2 cellular contexts compared by ENCODE assay signal in genomic region chr1:86703696-86704455, GRCh38.
A peak's percentile ranks its signal among the peaks of the same experiment; 100 is the strongest.
TF ChIP-seq lines count a peak whose summit lies in the region.

No MANE protein-coding gene starts in this region.

TF ChIP-seq in SK-N-SH treated with all-trans-retinoic acid at 6 μM for 48 hours, 23 proteins besides CTCF, POLR2A, EP300 and RAD21 (continued from another document):
- TF ChIP-seq TSHZ2 (CRISPR knock-in tag; IDR thresholded peaks at IDR 0.05) (no peak), SNAI2 (CRISPR knock-in tag; IDR thresholded peaks at IDR 0.05) (no peak), TOX (CRISPR knock-in tag; IDR thresholded peaks at IDR 0.05; ENCODE audit: borderline replicate concordance) (no peak), ZC3H10 (CRISPR knock-in tag; IDR thresholded peaks at IDR 0.05) (no peak), ZNF565 (CRISPR knock-in tag; conservative IDR thresholded peaks at IDR 0.05; ENCODE audit: low read depth) (no peak), BACH2 (CRISPR knock-in tag; IDR thresholded peaks at IDR 0.05; ENCODE audit: borderline replicate concordance) (no peak), ZFP3 (CRISPR knock-in tag; IDR thresholded peaks at IDR 0.05) (no peak), ARNTL (CRISPR knock-in tag; IDR thresholded peaks at IDR 0.05; ENCODE audit: borderline replicate concordance, low read depth) (no peak), CREB5 (CRISPR knock-in tag; IDR thresholded peaks at IDR 0.05; ENCODE audit: low read depth) (no peak), ZNF8 (CRISPR knock-in tag; IDR thresholded peaks at IDR 0.05) (no peak), PPARA (CRISPR knock-in tag; IDR thresholded peaks at IDR 0.05; ENCODE audit: borderline replicate concordance) (no peak), ZFP30 (CRISPR knock-in tag; IDR thresholded peaks at IDR 0.05) (no peak), POU6F1 (CRISPR knock-in tag; IDR thresholded peaks at IDR 0.05; ENCODE audit: borderline replicate concordance, low read depth) (no peak), TCF4 (CRISPR knock-in tag; IDR thresholded peaks at IDR 0.05; ENCODE audit: borderline replicate concordance) (no peak), CSRNP3 (CRISPR knock-in tag; IDR thresholded peaks at IDR 0.05) (no peak), GLIS3 (CRISPR knock-in tag; IDR thresholded peaks at IDR 0.05) (no peak), OSR1 (CRISPR knock-in tag; IDR thresholded peaks at IDR 0.05) (no peak), ZNF70 (CRISPR knock-in tag; IDR thresholded peaks at IDR 0.05) (no peak)

TF ChIP-seq in HepG2, 621 proteins besides CTCF, POLR2A, EP300 and RAD21 (continues in another document):
- TF ChIP-seq ZNF646 (CRISPR knock-in tag; IDR thresholded peaks at IDR 0.05), result peak; percentile 55; the same call in 1 of the 2 replicates
- TF ChIP-seq ZNF292 (CRISPR knock-in tag; IDR thresholded peaks at IDR 0.05; ENCODE audit: borderline replicate concordance, low read depth), result peak; percentile 61
- 0 out of 2 replicates have a peak, but pooled peaks have one; percentile 16 for TF ChIP-seq YEATS2 (CRISPR knock-in tag; IDR thresholded peaks at IDR 0.05; ENCODE audit: borderline replicate concordance)
- TF ChIP-seq THAP11 (CRISPR knock-in tag; IDR thresholded peaks at IDR 0.05), result no peak
- TF ChIP-seq SIN3A (IDR thresholded peaks at IDR 0.05; ENCODE audit: borderline replicate concordance, low read depth, low read length), result no peak
- no peak for TF ChIP-seq MTF2 (CRISPR knock-in tag; IDR thresholded peaks at IDR 0.05; ENCODE audit: borderline replicate concordance)
- TF ChIP-seq KAT2B (IDR thresholded peaks at IDR 0.05; ENCODE audit: borderline replicate concordance, low read depth, low read length), result no peak
- TF ChIP-seq, protein P1, sequence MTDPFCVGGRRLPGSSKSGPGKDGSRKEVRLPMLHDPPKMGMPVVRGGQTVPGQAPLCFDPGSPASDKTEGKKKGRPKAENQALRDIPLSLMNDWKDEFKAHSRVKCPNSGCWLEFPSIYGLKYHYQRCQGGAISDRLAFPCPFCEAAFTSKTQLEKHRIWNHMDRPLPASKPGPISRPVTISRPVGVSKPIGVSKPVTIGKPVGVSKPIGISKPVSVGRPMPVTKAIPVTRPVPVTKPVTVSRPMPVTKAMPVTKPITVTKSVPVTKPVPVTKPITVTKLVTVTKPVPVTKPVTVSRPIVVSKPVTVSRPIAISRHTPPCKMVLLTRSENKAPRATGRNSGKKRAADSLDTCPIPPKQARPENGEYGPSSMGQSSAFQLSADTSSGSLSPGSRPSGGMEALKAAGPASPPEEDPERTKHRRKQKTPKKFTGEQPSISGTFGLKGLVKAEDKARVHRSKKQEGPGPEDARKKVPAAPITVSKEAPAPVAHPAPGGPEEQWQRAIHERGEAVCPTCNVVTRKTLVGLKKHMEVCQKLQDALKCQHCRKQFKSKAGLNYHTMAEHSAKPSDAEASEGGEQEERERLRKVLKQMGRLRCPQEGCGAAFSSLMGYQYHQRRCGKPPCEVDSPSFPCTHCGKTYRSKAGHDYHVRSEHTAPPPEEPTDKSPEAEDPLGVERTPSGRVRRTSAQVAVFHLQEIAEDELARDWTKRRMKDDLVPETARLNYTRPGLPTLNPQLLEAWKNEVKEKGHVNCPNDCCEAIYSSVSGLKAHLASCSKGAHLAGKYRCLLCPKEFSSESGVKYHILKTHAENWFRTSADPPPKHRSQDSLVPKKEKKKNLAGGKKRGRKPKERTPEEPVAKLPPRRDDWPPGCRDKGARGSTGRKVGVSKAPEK (CRISPR knock-in tag; IDR thresholded peaks at IDR 0.05; ENCODE audit: borderline replicate concordance), result peak; percentile 40; the same call in 1 of the 2 replicates
- TF ChIP-seq PPARG (CRISPR knock-in tag; conservative IDR thresholded peaks at IDR 0.05), result no peak
- 0 out of 2 replicates have a peak, but pooled peaks have one; percentile 0 for TF ChIP-seq ZNF607 (CRISPR knock-in tag; IDR thresholded peaks at IDR 0.05; ENCODE audit: borderline replicate concordance)
- TF ChIP-seq, protein P2, sequence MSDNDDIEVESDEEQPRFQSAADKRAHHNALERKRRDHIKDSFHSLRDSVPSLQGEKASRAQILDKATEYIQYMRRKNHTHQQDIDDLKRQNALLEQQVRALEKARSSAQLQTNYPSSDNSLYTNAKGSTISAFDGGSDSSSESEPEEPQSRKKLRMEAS (IDR thresholded peaks at IDR 0.05), result no peak
- 0 out of 2 replicates have a peak, but pooled peaks have one; percentile 55 for TF ChIP-seq ZNF3 (CRISPR knock-in tag; IDR thresholded peaks at IDR 0.05)
- TF ChIP-seq, protein P3, sequence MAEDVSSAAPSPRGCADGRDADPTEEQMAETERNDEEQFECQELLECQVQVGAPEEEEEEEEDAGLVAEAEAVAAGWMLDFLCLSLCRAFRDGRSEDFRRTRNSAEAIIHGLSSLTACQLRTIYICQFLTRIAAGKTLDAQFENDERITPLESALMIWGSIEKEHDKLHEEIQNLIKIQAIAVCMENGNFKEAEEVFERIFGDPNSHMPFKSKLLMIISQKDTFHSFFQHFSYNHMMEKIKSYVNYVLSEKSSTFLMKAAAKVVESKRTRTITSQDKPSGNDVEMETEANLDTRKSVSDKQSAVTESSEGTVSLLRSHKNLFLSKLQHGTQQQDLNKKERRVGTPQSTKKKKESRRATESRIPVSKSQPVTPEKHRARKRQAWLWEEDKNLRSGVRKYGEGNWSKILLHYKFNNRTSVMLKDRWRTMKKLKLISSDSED (CRISPR knock-in tag; IDR thresholded peaks at IDR 0.05), result no peak
- TF ChIP-seq, protein P4, sequence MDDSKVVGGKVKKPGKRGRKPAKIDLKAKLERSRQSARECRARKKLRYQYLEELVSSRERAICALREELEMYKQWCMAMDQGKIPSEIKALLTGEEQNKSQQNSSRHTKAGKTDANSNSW (CRISPR knock-in tag; IDR thresholded peaks at IDR 0.05; ENCODE audit: borderline replicate concordance), result 0 out of 2 replicates have a peak, but pooled peaks have one; percentile 72
- TF ChIP-seq, protein P5, sequence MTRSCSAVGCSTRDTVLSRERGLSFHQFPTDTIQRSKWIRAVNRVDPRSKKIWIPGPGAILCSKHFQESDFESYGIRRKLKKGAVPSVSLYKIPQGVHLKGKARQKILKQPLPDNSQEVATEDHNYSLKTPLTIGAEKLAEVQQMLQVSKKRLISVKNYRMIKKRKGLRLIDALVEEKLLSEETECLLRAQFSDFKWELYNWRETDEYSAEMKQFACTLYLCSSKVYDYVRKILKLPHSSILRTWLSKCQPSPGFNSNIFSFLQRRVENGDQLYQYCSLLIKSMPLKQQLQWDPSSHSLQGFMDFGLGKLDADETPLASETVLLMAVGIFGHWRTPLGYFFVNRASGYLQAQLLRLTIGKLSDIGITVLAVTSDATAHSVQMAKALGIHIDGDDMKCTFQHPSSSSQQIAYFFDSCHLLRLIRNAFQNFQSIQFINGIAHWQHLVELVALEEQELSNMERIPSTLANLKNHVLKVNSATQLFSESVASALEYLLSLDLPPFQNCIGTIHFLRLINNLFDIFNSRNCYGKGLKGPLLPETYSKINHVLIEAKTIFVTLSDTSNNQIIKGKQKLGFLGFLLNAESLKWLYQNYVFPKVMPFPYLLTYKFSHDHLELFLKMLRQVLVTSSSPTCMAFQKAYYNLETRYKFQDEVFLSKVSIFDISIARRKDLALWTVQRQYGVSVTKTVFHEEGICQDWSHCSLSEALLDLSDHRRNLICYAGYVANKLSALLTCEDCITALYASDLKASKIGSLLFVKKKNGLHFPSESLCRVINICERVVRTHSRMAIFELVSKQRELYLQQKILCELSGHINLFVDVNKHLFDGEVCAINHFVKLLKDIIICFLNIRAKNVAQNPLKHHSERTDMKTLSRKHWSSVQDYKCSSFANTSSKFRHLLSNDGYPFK (CRISPR knock-in tag; IDR thresholded peaks at IDR 0.05; ENCODE audit: borderline replicate concordance), result no peak
- TF ChIP-seq YY1 (IDR thresholded peaks at IDR 0.05; ENCODE audit: insufficient read depth, insufficient replicate concordance, low read depth, low read length), result peak; percentile 33
- TF ChIP-seq DMAP1 (CRISPR knock-in tag; IDR thresholded peaks at IDR 0.05), result peak; percentile 15; the same call in 1 of the 2 replicates
- 0 out of 2 replicates have a peak, but pooled peaks have one; percentile 5 for TF ChIP-seq IRX3 (CRISPR knock-in tag; IDR thresholded peaks at IDR 0.05; ENCODE audit: borderline replicate concordance, low read depth)
- TF ChIP-seq SOX5 (CRISPR knock-in tag; IDR thresholded peaks at IDR 0.05; ENCODE audit: borderline replicate concordance), result peak; percentile 9; the same call in 1 of the 2 replicates
- TF ChIP-seq ZNF33A (CRISPR knock-in tag; IDR thresholded peaks at IDR 0.05; ENCODE audit: borderline replicate concordance), result peak; percentile 22; the same call in 1 of the 2 replicates
- peak; percentile 85 for TF ChIP-seq ZKSCAN1 (IDR thresholded peaks at IDR 0.05; ENCODE audit: low read length)
- TF ChIP-seq U2AF1 (optimal IDR thresholded peaks at IDR 0.05; ENCODE audit: low read depth, low read length), result no peak
- TF ChIP-seq MXD4 (CRISPR knock-in tag; IDR thresholded peaks at IDR 0.05), result peak; percentile 1; the same call in 1 of the 2 replicates
- TF ChIP-seq JDP2 (CRISPR knock-in tag; IDR thresholded peaks at IDR 0.05; ENCODE audit: borderline replicate concordance), result no peak
- no peak for TF ChIP-seq ZNF549 (CRISPR knock-in tag; IDR thresholded peaks at IDR 0.05)
- TF ChIP-seq, protein P6, sequence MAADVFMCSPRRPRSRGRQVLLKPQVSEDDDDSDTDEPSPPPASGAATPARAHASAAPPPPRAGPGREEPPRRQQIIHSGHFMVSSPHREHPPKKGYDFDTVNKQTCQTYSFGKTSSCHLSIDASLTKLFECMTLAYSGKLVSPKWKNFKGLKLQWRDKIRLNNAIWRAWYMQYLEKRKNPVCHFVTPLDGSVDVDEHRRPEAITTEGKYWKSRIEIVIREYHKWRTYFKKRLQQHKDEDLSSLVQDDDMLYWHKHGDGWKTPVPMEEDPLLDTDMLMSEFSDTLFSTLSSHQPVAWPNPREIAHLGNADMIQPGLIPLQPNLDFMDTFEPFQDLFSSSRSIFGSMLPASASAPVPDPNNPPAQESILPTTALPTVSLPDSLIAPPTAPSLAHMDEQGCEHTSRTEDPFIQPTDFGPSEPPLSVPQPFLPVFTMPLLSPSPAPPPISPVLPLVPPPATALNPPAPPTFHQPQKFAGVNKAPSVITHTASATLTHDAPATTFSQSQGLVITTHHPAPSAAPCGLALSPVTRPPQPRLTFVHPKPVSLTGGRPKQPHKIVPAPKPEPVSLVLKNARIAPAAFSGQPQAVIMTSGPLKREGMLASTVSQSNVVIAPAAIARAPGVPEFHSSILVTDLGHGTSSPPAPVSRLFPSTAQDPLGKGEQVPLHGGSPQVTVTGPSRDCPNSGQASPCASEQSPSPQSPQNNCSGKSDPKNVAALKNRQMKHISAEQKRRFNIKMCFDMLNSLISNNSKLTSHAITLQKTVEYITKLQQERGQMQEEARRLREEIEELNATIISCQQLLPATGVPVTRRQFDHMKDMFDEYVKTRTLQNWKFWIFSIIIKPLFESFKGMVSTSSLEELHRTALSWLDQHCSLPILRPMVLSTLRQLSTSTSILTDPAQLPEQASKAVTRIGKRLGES (CRISPR knock-in tag; IDR thresholded peaks at IDR 0.05; ENCODE audit: borderline replicate concordance), result no peak
- peak; percentile 19; the same call in 1 of the 2 replicates for TF ChIP-seq PHF20 (CRISPR knock-in tag; IDR thresholded peaks at IDR 0.05)
- TF ChIP-seq ZSCAN9 (CRISPR knock-in tag; IDR thresholded peaks at IDR 0.05; ENCODE audit: borderline replicate concordance), result 0 out of 2 replicates have a peak, but pooled peaks have one; percentile 19
- no peak for TF ChIP-seq DDIT3 (CRISPR knock-in tag; IDR thresholded peaks at IDR 0.05)
- TF ChIP-seq FOXJ3 (CRISPR knock-in tag; IDR thresholded peaks at IDR 0.05; ENCODE audit: borderline replicate concordance), result 0 out of 2 replicates have a peak, but pooled peaks have one; percentile 3
- TF ChIP-seq MEF2D (CRISPR knock-in tag; IDR thresholded peaks at IDR 0.05), result peak; percentile 40
- no peak for TF ChIP-seq CAMTA2 (CRISPR knock-in tag; IDR thresholded peaks at IDR 0.05; ENCODE audit: borderline replicate concordance)
- 0 out of 2 replicates have a peak, but pooled peaks have one; percentile 15 for TF ChIP-seq BRD4 (CRISPR knock-in tag; IDR thresholded peaks at IDR 0.05)
- TF ChIP-seq ASH2L (IDR thresholded peaks at IDR 0.05; ENCODE audit: insufficient read length, low read depth, low read length), result peak; percentile 85
- TF ChIP-seq PHB2 (IDR thresholded peaks at IDR 0.05; ENCODE audit: partially characterized antibody), result no peak
- peak; percentile 45; the same call in 1 of the 2 replicates for TF ChIP-seq ZC3H13 (CRISPR knock-in tag; IDR thresholded peaks at IDR 0.05)
- TF ChIP-seq SOX13 (IDR thresholded peaks at IDR 0.05), result no peak
- 0 out of 4 replicates have a peak, but pooled peaks of 1 of the 2 experiments have one; percentile 3 for TF ChIP-seq SOX13 (CRISPR knock-in tag; conservative IDR thresholded peaks at IDR 0.05 in 1 of 2, IDR thresholded peaks at IDR 0.05 in 1 of 2)
